ENCODE assay signal across 22 cellular contexts in the genomic region with DNA sequence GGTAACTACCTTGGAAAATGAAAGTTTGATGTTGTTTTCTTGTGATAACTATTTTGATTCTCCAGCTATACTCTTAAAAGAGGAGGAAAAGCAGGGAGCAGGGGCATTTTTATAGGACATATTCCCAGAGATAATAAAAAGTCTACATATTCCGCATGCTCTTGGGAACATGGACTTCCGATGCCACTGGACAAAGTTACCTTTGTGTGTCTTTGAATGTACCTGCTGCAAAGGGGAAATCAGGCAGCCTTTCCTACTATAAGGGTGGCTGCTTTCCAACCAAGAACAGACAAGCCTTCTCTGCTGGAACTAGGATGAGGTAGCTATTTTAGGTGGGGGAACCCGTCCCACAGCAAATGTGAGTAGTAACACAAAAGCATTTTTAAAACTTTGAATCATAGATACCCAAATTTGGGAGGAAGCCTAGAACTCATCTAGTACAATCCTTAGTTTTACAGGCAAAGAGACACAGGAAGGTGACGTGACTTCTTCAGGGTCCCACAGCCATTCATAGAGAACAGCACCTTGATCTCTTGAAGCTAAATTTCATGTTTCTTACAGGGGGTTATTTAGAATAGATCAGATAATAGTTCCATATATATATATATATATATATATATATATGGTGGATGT.
A peak's percentile ranks its signal among the peaks of the same experiment; 100 is the strongest.
DNase-seq lines count a peak whose midpoint lies in the region; ATAC-seq and TF ChIP-seq lines count a peak whose summit lies in the region.
"Had no signal": no experiment of that assay in that cellular context is flagged by ENCODE, and none has a peak within 500 bp of the region (broad histone marks: within the 10 kb centered on the region; RNA-seq: fewer than 3 reads in every experiment).

No MANE protein-coding gene starts in this region.

- H3K4me3 ChIP-seq in PC-3 (ENCODE audit: low read length) (peak overlapping the region; percentile 9), mucosa of descending colon (no peak overlapping the region)
- H3K4me3 ChIP-seq in effector memory CD4-positive, alpha-beta T cell (ENCODE audit: insufficient read depth, low read depth, low read length, poor library complexity, severe bottlenecking) = peak overlapping the region; percentile 28
- H3K4me3 ChIP-seq: prostate gland, suprapubic skin, uterus had no signal

- no peaks in the 10 kb centered on the region for H3K79me2 ChIP-seq in PC-3 (ENCODE audit: low read length)

- no peaks in the 10 kb centered on the region for H3K27me3 ChIP-seq in PC-3 (ENCODE audit: low read length)
- no peaks in the 10 kb centered on the region for H3K27me3 ChIP-seq in effector memory CD4-positive, alpha-beta T cell (replicated peaks; ENCODE audit: control insufficient read depth, insufficient read depth, low read length, poor library complexity, severe bottlenecking)
- H3K27me3 ChIP-seq: suprapubic skin, uterus had no signal

- ATAC-seq in natural killer cell treated with Interleukin-12 subunit alpha and Interleukin-12 subunit beta and Interleukin-15 and Interleukin-18, amount 100 ng/mL, for 72 hours = no peak
- ATAC-seq in natural killer cell = no peak
- ATAC-seq in PC-3 = peak; percentile 4; the same call in 1 of the 2 replicates
- no peak for ATAC-seq in mucosa of descending colon

- no peaks in the 10 kb centered on the region for H3K27me3 Mint-ChIP-seq in natural killer cell treated with Interleukin-12 subunit alpha and Interleukin-12 subunit beta and Interleukin-15 and Interleukin-18, amount 100 ng/mL, for 72 hours
- H3K27me3 Mint-ChIP-seq in natural killer cell (ENCODE audit: low read depth in 2 of 2) = peaks cover 0 to 4% of the 10 kb centered on the region in 2 donors

- no peak overlapping the region; the same call in 1 of the 2 replicates for H3K9ac ChIP-seq in PC-3 (ENCODE audit: low read length)
- H3K9ac ChIP-seq: KMS-11, SK-N-SH had no signal

- H3K36me3 Mint-ChIP-seq in natural killer cell treated with Interleukin-12 subunit alpha and Interleukin-12 subunit beta and Interleukin-15 and Interleukin-18, amount 100 ng/mL, for 72 hours = no peaks in the 10 kb centered on the region
- H3K36me3 Mint-ChIP-seq in natural killer cell = no peaks in the 10 kb centered on the region

- peaks cover 5% of the 10 kb centered on the region for H3K9me3 Mint-ChIP-seq in natural killer cell treated with Interleukin-12 subunit alpha and Interleukin-12 subunit beta and Interleukin-15 and Interleukin-18, amount 100 ng/mL, for 72 hours
- H3K9me3 Mint-ChIP-seq in natural killer cell = no peaks in the 10 kb centered on the region
- H3K9me3 Mint-ChIP-seq: activated B cell treated with CpG ODN at 0.5 μM for 24 hours had no signal

- intact Hi-C loops in natural killer cell (cut with micrococcal nuclease) = no loop called here
- intact Hi-C loops in PC-3 (cut with micrococcal nuclease) = no loop called here
- intact Hi-C loops in mucosa of descending colon (cut with DNase I, micrococcal nuclease) = no loop called here

- peaks cover 10% of the 10 kb centered on the region for H3F3A ChIP-seq in PC-3 (ENCODE audit: low read length, unreplicated experiment)

- H3K4me1 Mint-ChIP-seq in natural killer cell treated with Interleukin-12 subunit alpha and Interleukin-12 subunit beta and Interleukin-15 and Interleukin-18, amount 100 ng/mL, for 72 hours (ENCODE audit: low read depth in 2 of 2) = peaks cover 54% of the 10 kb centered on the region in 2 donors
- H3K4me1 Mint-ChIP-seq in natural killer cell = peaks cover 10% of the 10 kb centered on the region in 2 donors
- H3K4me1 Mint-ChIP-seq: activated B cell treated with CpG ODN at 0.5 μM for 24 hours had no signal

- peak overlapping the region; percentile 48 for H3K4me3 Mint-ChIP-seq in natural killer cell treated with Interleukin-12 subunit alpha and Interleukin-12 subunit beta and Interleukin-15 and Interleukin-18, amount 100 ng/mL, for 72 hours
- no peak overlapping the region for H3K4me3 Mint-ChIP-seq in natural killer cell
- H3K4me3 Mint-ChIP-seq: activated B cell treated with CpG ODN at 0.5 μM for 24 hours; activated CD8-positive, alpha-beta memory T cell treated with anti-CD3 and anti-CD28 coated beads, Interleukin-2, amount 10 ng/mL, durations not matched to agents 7 days and 5 days had no signal

- no peaks in the 10 kb centered on the region for H3K9me2 ChIP-seq in PC-3 (replicated peaks; ENCODE audit: low read length)
- H3K9me2 ChIP-seq: SK-N-SH had no signal

- no peak for TF ChIP-seq CTCF in natural killer cell (IDR thresholded peaks at IDR 0.05)
- TF ChIP-seq CTCF in PC-3 (conservative IDR thresholded peaks at IDR 0.05; ENCODE audit: low read depth, low read length) = no peak
- TF ChIP-seq CTCF in GM13977 (IDR thresholded peaks at IDR 0.05; ENCODE audit: extremely low read depth, insufficient read depth, missing control alignments) = no peak
- no peak for TF ChIP-seq CTCF in mucosa of descending colon (IDR thresholded peaks at IDR 0.05)

- H2AFZ ChIP-seq in PC-3 (ENCODE audit: low read length) = no peak overlapping the region

- POLR2A ChIA-PET in PC-3 (lab: Charles Lee; ENCODE audit: unreplicated experiment) = no interaction called here

- BruUV-seq in PC-3 (replicated peaks; lab: Mats Ljungman, UMichigan) = no TSS peak

- CTCF ChIA-PET in PC-3 (lab: Charles Lee) = no interaction called here

- peaks cover 21% of the 10 kb centered on the region for H3K4me1 ChIP-seq in PC-3 (ENCODE audit: insufficient read depth, low read length)
- peaks cover 10% of the 10 kb centered on the region for H3K4me1 ChIP-seq in effector memory CD4-positive, alpha-beta T cell (ENCODE audit: control insufficient read depth, insufficient read depth, low read length, poor library complexity, severe bottlenecking)
- H3K4me1 ChIP-seq in mucosa of descending colon (ENCODE audit: low read depth) = peaks cover 4% of the 10 kb centered on the region
- H3K4me1 ChIP-seq: prostate gland, uterus had no signal

- DNase-seq in natural killer cell treated with Interleukin-12 subunit alpha and Interleukin-12 subunit beta and Interleukin-15 and Interleukin-18, amount 100 ng/mL, for 72 hours (ENCODE audit: low spot score) = no peak
- DNase-seq in natural killer cell (no peak), PC-3 (peak; percentile 66), germinal center (ENCODE audit: low spot score) (no peak), GM13977 (ENCODE audit: low spot score) (no peak), mucosa of descending colon (no peak)
- no peak for DNase-seq in effector memory CD4-positive, alpha-beta T cell
- DNase-seq: activated B cell treated with CpG ODN at 0.5 μM for 24 hours; activated CD8-positive, alpha-beta memory T cell treated with anti-CD3 and anti-CD28 coated beads, Interleukin-2, amount 10 ng/mL, durations not matched to agents 7 days and 5 days; activated gamma-delta T cell; aorta; caudate nucleus; DMS53; NCI-H1694 treated with DMSO at 0.1 percent for 48 hours; NCI-H526 treated with DMSO at 0.1 percent for 48 hours; SK-N-SH; T1000; uterus had no signal

- peak overlapping the region; percentile 82 to 97 for H3K27ac Mint-ChIP-seq in natural killer cell treated with Interleukin-12 subunit alpha and Interleukin-12 subunit beta and Interleukin-15 and Interleukin-18, amount 100 ng/mL, for 72 hours
- H3K27ac Mint-ChIP-seq in natural killer cell = no peak overlapping the region
- H3K27ac Mint-ChIP-seq: activated B cell treated with CpG ODN at 0.5 μM for 24 hours; activated CD8-positive, alpha-beta memory T cell treated with anti-CD3 and anti-CD28 coated beads, Interleukin-2, amount 10 ng/mL, durations not matched to agents 7 days and 5 days had no signal

- H3K27ac ChIP-seq in PC-3 (ENCODE audit: low read length) = peak overlapping the region; percentile 59
- peak overlapping the region; percentile 45 for H3K27ac ChIP-seq in effector memory CD4-positive, alpha-beta T cell (ENCODE audit: insufficient read depth, low read length, poor library complexity, severe bottlenecking)
- H3K27ac ChIP-seq: KMS-11, prostate gland, RWPE1, suprapubic skin, uterus had no signal

- in situ Hi-C loops in GM13977 (cut with MboI; ENCODE audit: low pct_unique_long_range_greater_than_20kb, low sequenced_read_pairs, unreplicated experiment) = no loop called here

- no peaks in the 10 kb centered on the region for H3K9me3 ChIP-seq in PC-3 (ENCODE audit: low read length)
- no peaks in the 10 kb centered on the region for H3K9me3 ChIP-seq in effector memory CD4-positive, alpha-beta T cell (ENCODE audit: control insufficient read depth, low read length)
- no peaks in the 10 kb centered on the region for H3K9me3 ChIP-seq in mucosa of descending colon
- H3K9me3 ChIP-seq: prostate gland, SK-N-SH, suprapubic skin, uterus had no signal

- H3K36me3 ChIP-seq in PC-3 (ENCODE audit: low read depth, low read length) (no peaks in the 10 kb centered on the region), mucosa of descending colon (ENCODE audit: low read depth) (no peaks in the 10 kb centered on the region)
- H3K36me3 ChIP-seq in effector memory CD4-positive, alpha-beta T cell (ENCODE audit: control insufficient read depth, insufficient read depth, low read length) = no peaks in the 10 kb centered on the region
- H3K36me3 ChIP-seq: prostate gland, suprapubic skin, uterus had no signal

- no peaks in the 10 kb centered on the region for H4K20me1 ChIP-seq in PC-3 (ENCODE audit: low read length)

- peak overlapping the region; percentile 59 for H3K4me2 ChIP-seq in PC-3 (ENCODE audit: low read length)
- H3K4me2 ChIP-seq: KMS-11, SK-N-SH had no signal

Comparison
In these comparisons a context has a peak if more than half of its experiments do, and no peak if none do; other contexts are left out.
1. H3K27ac Mint-ChIP-seq: peak in natural killer cell treated with Interleukin-12 subunit alpha and Interleukin-12 subunit beta and Interleukin-15 and Interleukin-18, amount 100 ng/mL, for 72 hours (2 of 2); none in natural killer cell (0 of 2).